22 cellular contexts compared by ENCODE assay signal in genomic region chr4:139501117-139501516, GRCh38. TPM values are rescaled to one million over a fixed set of nuclear protein-coding genes. Genes with fewer than 3 reads are reported as not detected.
A peak's percentile ranks its signal among the peaks of the same experiment; 100 is the strongest.
DNase-seq lines count a peak whose midpoint lies in the region; ATAC-seq lines count a peak whose summit lies in the region.
"Had no signal": no experiment of that assay in that cellular context is flagged by ENCODE, and none has a peak within 500 bp of the region (broad histone marks: within the 10 kb centered on the region; RNA-seq: fewer than 3 reads in every experiment).

No MANE protein-coding gene starts in this region.

- peak overlapping the region; percentile 45 for H3K4me3 Mint-ChIP-seq in T-helper 17 cell
- no peak overlapping the region for H3K4me3 Mint-ChIP-seq in activated CD4-positive, alpha-beta T cell treated with anti-CD3 and anti-CD28 coated beads for 36 hours
- H3K4me3 Mint-ChIP-seq: CD4-positive, CD25-positive, alpha-beta regulatory T cell had no signal

- intact Hi-C loops in activated CD4-positive, alpha-beta T cell treated with anti-CD3 and anti-CD28 coated beads for 36 hours (cut with DNase I, micrococcal nuclease), result no loop called here

- H3K27ac Mint-ChIP-seq in T-helper 17 cell, result no peak overlapping the region
- no peak overlapping the region for H3K27ac Mint-ChIP-seq in activated CD4-positive, alpha-beta T cell treated with anti-CD3 and anti-CD28 coated beads for 36 hours

- H3K9me3 ChIP-seq in T-helper 17 cell (ENCODE audit: control insufficient read depth, low read length, poor library complexity, severe bottlenecking), result no peaks in the 10 kb centered on the region
- H3K9me3 ChIP-seq: BE2C, Caco-2, MG63 had no signal

- peaks cover 3% of the 10 kb centered on the region for H3K4me1 Mint-ChIP-seq in T-helper 17 cell
- no peaks in the 10 kb centered on the region for H3K4me1 Mint-ChIP-seq in activated CD4-positive, alpha-beta T cell treated with anti-CD3 and anti-CD28 coated beads for 36 hours

- no peak for ATAC-seq in T-helper 17 cell
- ATAC-seq in activated CD4-positive, alpha-beta T cell treated with anti-CD3 and anti-CD28 coated beads for 36 hours, result no peak

- DNase-seq in DMS53 (lab: John Stamatoyannopoulos, UW) (peak; percentile 4), DMS53 treated with DMSO at 0.1 percent for 48 hours (lab: John Stamatoyannopoulos, UW; ENCODE audit: unreplicated experiment) (no peak), T-helper 17 cell (no peak), fibroblast of gingiva (ENCODE audit: low read depth) (peak; percentile 31), stromal cell of bone marrow (ENCODE audit: low read depth) (peak; percentile 28), amniotic stem cell (lab: John Stamatoyannopoulos, UW) (no peak)
- no peak for DNase-seq in activated CD4-positive, alpha-beta T cell treated with anti-CD3 and anti-CD28 coated beads for 48 hours
- no peak for DNase-seq in activated CD4-positive, alpha-beta T cell treated with anti-CD3 and anti-CD28 coated beads for 36 hours
- DNase-seq: BE2C; Caco-2; CD4-positive, CD25-positive, alpha-beta regulatory T cell; EL; H7; Kasumi-1; MG63; NCI-H1092; NCI-H1436 treated with DMSO at 0.1 percent for 48 hours; NCI-H2029; NCI-H510A; NCI-H748 treated with DMSO at 0.1 percent for 48 hours; NK-92 treated with Interleukin-12 subunit alpha and Interleukin-12 subunit beta, amount 100 ng/mL, for 24 hours; Right ventricle myocardium superior had no signal

- H3K36me3 Mint-ChIP-seq in T-helper 17 cell (ENCODE audit: low read depth), result peaks cover 4% of the 10 kb centered on the region
- H3K36me3 Mint-ChIP-seq in activated CD4-positive, alpha-beta T cell treated with anti-CD3 and anti-CD28 coated beads for 36 hours (ENCODE audit: low read depth), result peaks cover 4% of the 10 kb centered on the region

- no peaks in the 10 kb centered on the region for H3K27me3 Mint-ChIP-seq in T-helper 17 cell
- H3K27me3 Mint-ChIP-seq in activated CD4-positive, alpha-beta T cell treated with anti-CD3 and anti-CD28 coated beads for 36 hours, result no peaks in the 10 kb centered on the region
- H3K27me3 Mint-ChIP-seq: CD4-positive, CD25-positive, alpha-beta regulatory T cell had no signal

- POLR2A ChIA-PET in activated CD4-positive, alpha-beta T cell treated with anti-CD3 and anti-CD28 coated beads for 36 hours (lab: Charles Lee), result no interaction called here

- H3K9me3 Mint-ChIP-seq in activated CD4-positive, alpha-beta T cell treated with anti-CD3 and anti-CD28 coated beads for 36 hours (ENCODE audit: low read depth), result no peaks in the 10 kb centered on the region

- CTCF ChIA-PET in activated CD4-positive, alpha-beta T cell treated with anti-CD3 and anti-CD28 coated beads for 36 hours (lab: Charles Lee), result interaction anchor here (0.6 to 1.0 kb wide), 3 partner anchors 27 to 85 kb away, joined by 3 to 4 read pairs (median 3); no protein-coding TSS in a partner anchor

RNA-seq across cellular contexts. Expression of gene RAB33B, which starts 47.2 kb away (rescaled TPM):
- total RNA-seq in T-helper 17 cell, result 10 to 100 TPM; 19.9 to 20.1 TPM
- total RNA-seq in activated CD4-positive, alpha-beta T cell treated with anti-CD3 and anti-CD28 coated beads for 36 hours, result 1 to 10 TPM; 6.0 to 6.4 TPM

RNA-seq across cellular contexts. Expression of gene SETD7, which starts 54.9 kb away (rescaled TPM):
- 10 to 100 TPM; 29.7 to 37.9 TPM for total RNA-seq in T-helper 17 cell
- 10 to 100 TPM; 12.4 to 12.5 TPM for total RNA-seq in activated CD4-positive, alpha-beta T cell treated with anti-CD3 and anti-CD28 coated beads for 36 hours

Comparison
In these comparisons a context has a peak if more than half of its experiments do, and no peak if none do; other contexts are left out.
1. DNase-seq: peak in DMS53 (single experiment), fibroblast of gingiva (single experiment) and stromal cell of bone marrow (single experiment); none in DMS53 treated with DMSO at 0.1 percent for 48 hours (single experiment), T-helper 17 cell (0 of 3), amniotic stem cell (single experiment), activated CD4-positive, alpha-beta T cell treated with anti-CD3 and anti-CD28 coated beads for 48 hours (single experiment) and activated CD4-positive, alpha-beta T cell treated with anti-CD3 and anti-CD28 coated beads for 36 hours (single experiment).